Comparison of ENCODE assay signal across 16 cellular contexts in the genomic region with DNA sequence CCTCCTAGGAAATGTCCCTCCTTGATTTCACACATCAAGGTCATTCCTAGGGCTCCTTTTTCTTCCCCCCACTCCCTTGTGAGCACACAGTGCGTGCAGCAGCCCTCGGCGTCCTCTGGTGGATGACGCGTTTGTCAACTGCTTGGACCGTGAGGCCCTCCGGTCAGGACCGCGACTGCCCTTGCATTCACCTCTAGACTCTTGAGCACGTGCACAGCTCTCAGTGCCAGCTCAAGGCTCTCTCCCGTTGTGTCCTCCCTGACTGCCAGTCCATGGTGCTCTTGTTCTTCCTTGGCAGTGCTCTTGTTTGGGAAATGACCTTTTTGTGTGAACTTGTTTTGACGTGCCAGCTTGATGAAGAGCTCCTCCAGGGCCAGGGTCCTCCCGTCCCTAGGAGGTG.
A peak's percentile ranks its signal among the peaks of the same experiment; 100 is the strongest.
DNase-seq lines count a peak whose midpoint lies in the region; ATAC-seq and TF ChIP-seq lines count a peak whose summit lies in the region.
"Had no signal": no experiment of that assay in that cellular context is flagged by ENCODE, and none has a peak within 500 bp of the region (broad histone marks: within the 10 kb centered on the region; RNA-seq: fewer than 3 reads in every experiment).

No MANE protein-coding gene starts in this region.

- H3K27ac ChIP-seq in WERI-Rb-1: peak overlapping the region; percentile 15; the same call in 1 of the 2 replicates
- peak overlapping the region; percentile 45 to 59 for H3K27ac ChIP-seq in right atrium auricular region
- H3K27ac ChIP-seq in vagina: no peak overlapping the region
- H3K27ac ChIP-seq: GM23248 had no signal

- H3K4me3 Mint-ChIP-seq in endothelial cell (ENCODE audit: unreplicated experiment): no peak overlapping the region

- no peak for TF ChIP-seq POLR2A in vagina (IDR thresholded peaks at IDR 0.05)

- peak overlapping the region; percentile 15 for H3K27ac Mint-ChIP-seq in endothelial cell (ENCODE audit: unreplicated experiment)
- H3K27ac Mint-ChIP-seq: IgD-negative memory B cell had no signal

- no peak overlapping the region for H3K4me3 ChIP-seq in WERI-Rb-1 (ENCODE audit: low read depth, low read length)
- no peak overlapping the region for H3K4me3 ChIP-seq in right atrium auricular region
- H3K4me3 ChIP-seq in vagina: no peak overlapping the region
- H3K4me3 ChIP-seq: GM12878, GM23248 had no signal

- intact Hi-C loops in sciatic nerve (cut with DNase I): no loop called here
- intact Hi-C loops in vagina (cut with DNase I): no loop called here

- TF ChIP-seq CTCF in WERI-Rb-1 (IDR thresholded peaks at IDR 0.05; ENCODE audit: low read depth, low read length): no peak
- no peak for TF ChIP-seq CTCF in endothelial cell (IDR thresholded peaks at IDR 0.05; ENCODE audit: unreplicated experiment)
- no peak for TF ChIP-seq CTCF in right atrium auricular region (IDR thresholded peaks at IDR 0.05)
- TF ChIP-seq CTCF in vagina (IDR thresholded peaks at IDR 0.05): no peak

- H3K27me3 ChIP-seq in WERI-Rb-1 (ENCODE audit: insufficient read depth, low read depth, severe bottlenecking): no peaks in the 10 kb centered on the region
- H3K27me3 ChIP-seq in right atrium auricular region: no peaks in the 10 kb centered on the region
- H3K27me3 ChIP-seq in vagina: no peaks in the 10 kb centered on the region

- peaks cover 9% of the 10 kb centered on the region for H3K27me3 Mint-ChIP-seq in endothelial cell (ENCODE audit: unreplicated experiment)

- H3K4me1 ChIP-seq in right atrium auricular region: peaks cover 0 to 75% of the 10 kb centered on the region in 2 donors
- H3K4me1 ChIP-seq in vagina: peaks cover 36% of the 10 kb centered on the region
- H3K4me1 ChIP-seq: Caco-2 had no signal

- H3K9me3 Mint-ChIP-seq in endothelial cell (ENCODE audit: unreplicated experiment): no peaks in the 10 kb centered on the region
- H3K9me3 Mint-ChIP-seq: IgD-negative memory B cell had no signal

- no peaks in the 10 kb centered on the region; the same call in 1 of the 2 replicates for H3K36me3 ChIP-seq in WERI-Rb-1
- H3K36me3 ChIP-seq in right atrium auricular region: no peaks in the 10 kb centered on the region
- no peaks in the 10 kb centered on the region for H3K36me3 ChIP-seq in vagina

- peaks cover 37% of the 10 kb centered on the region for H3K36me3 Mint-ChIP-seq in endothelial cell (ENCODE audit: low read depth, unreplicated experiment)
- H3K36me3 Mint-ChIP-seq: IgD-negative memory B cell had no signal

- peaks cover 44% of the 10 kb centered on the region for H3K4me1 Mint-ChIP-seq in endothelial cell (ENCODE audit: unreplicated experiment)

- DNase-seq in WERI-Rb-1 (no peak), endothelial cell (ENCODE audit: low spot score) (no peak), right atrium auricular region (ENCODE audit: low spot score) (peak; percentile 66), sciatic nerve (ENCODE audit: low spot score) (no peak), vagina (ENCODE audit: extremely low spot score in 2 of 2) (no peak)
- no peak for DNase-seq in activated effector memory CD4-positive, alpha-beta T cell treated with anti-CD3 and anti-CD28 coated beads, Interleukin-2, amount 50 U/mL, for 16 hours
- no peak for DNase-seq in activated effector memory CD4-positive, alpha-beta T cell treated with Interleukin-2 at 50 U/mL for 16 hours
- DNase-seq: AML-193, Caco-2, DMS53, GM23248, NCI-H1417 treated with DMSO at 0.1 percent for 48 hours, NCI-H2081 had no signal

- H3K9me3 ChIP-seq in WERI-Rb-1 (ENCODE audit: severe bottlenecking) (peaks cover 9% of the 10 kb centered on the region), right atrium auricular region (no peaks in the 10 kb centered on the region), vagina (no peaks in the 10 kb centered on the region)

- ATAC-seq in sciatic nerve: peak; percentile 30
- ATAC-seq in HG03460 (IDR thresholded peaks at IDR 0.05; ENCODE audit: unreplicated experiment): no peak
- ATAC-seq: GM12878 had no signal
